ENCODE assay signal across 37 cellular contexts in genomic region chr15:76764004-76764403, GRCh38.
"Had no signal": no experiment of that assay in that cellular context is flagged by ENCODE, and none has a peak within 500 bp of the region (broad histone marks: within the 10 kb centered on the region; RNA-seq: fewer than 3 reads in every experiment).

No MANE protein-coding gene starts in this region.

- H3K4me3 Mint-ChIP-seq: activated B cell treated with CpG ODN at 0.5 μM for 24 hours; activated CD4-positive, alpha-beta memory T cell treated with anti-CD3 and anti-CD28 coated beads for 36 hours; activated CD4-positive, alpha-beta T cell treated with anti-CD3 and anti-CD28 coated beads, Interleukin-2, amount 10 ng/mL, durations not matched to agents 24 days and 14 days; activated CD8-positive, alpha-beta T cell treated with anti-CD3 and anti-CD28 coated beads for 36 hours; activated naive CD4-positive, alpha-beta T cell treated with anti-CD3 and anti-CD28 coated beads for 36 hours; activated naive CD8-positive, alpha-beta T cell treated with anti-CD3 and anti-CD28 coated beads for 36 hours; activated T-helper 1 cell treated with anti-CD3 and anti-CD28 coated beads, Interleukin-12 subunit alpha, Interleukin-12 subunit beta, Interleukin-2, Interleukin-4 antibody, amounts not matched to agents 30 ng/mL and 10 ng/mL and 1 ng/mL, durations not matched to agents 14 hours and 24 hours and 36 hours; activated T-helper 17 cell treated with anti-CD3 and anti-CD28 coated beads, Interleukin-2, amount 50 U/mL, for 72 hours; central memory CD8-positive, alpha-beta T cell; T-helper 2 cell treated with Interferon-gamma antibody and Interleukin-4, amounts not matched to agents 5 μg/mL and 100 μg/mL, for 36 hours had no signal

- H3K27me3 Mint-ChIP-seq: activated B cell treated with CpG ODN at 0.5 μM for 24 hours; activated CD4-positive, alpha-beta memory T cell treated with anti-CD3 and anti-CD28 coated beads for 36 hours; activated CD4-positive, alpha-beta T cell treated with anti-CD3 and anti-CD28 coated beads, Interleukin-2, amount 10 ng/mL, durations not matched to agents 24 days and 14 days; activated CD8-positive, alpha-beta T cell treated with anti-CD3 and anti-CD28 coated beads for 36 hours; activated naive CD8-positive, alpha-beta T cell treated with anti-CD3 and anti-CD28 coated beads for 36 hours; activated T-helper 17 cell treated with anti-CD3 and anti-CD28 coated beads, Interleukin-2, amount 50 U/mL, for 72 hours; central memory CD8-positive, alpha-beta T cell had no signal

- H3K36me3 ChIP-seq: brain microvascular endothelial cell had no signal

- H3K4me1 Mint-ChIP-seq: activated B cell treated with CpG ODN at 0.5 μM for 24 hours; activated CD4-positive, alpha-beta T cell treated with anti-CD3 and anti-CD28 coated beads, Interleukin-2, amount 10 ng/mL, durations not matched to agents 24 days and 14 days; activated naive CD8-positive, alpha-beta T cell treated with anti-CD3 and anti-CD28 coated beads for 36 hours; activated T-helper 17 cell treated with anti-CD3 and anti-CD28 coated beads, Interleukin-2, amount 50 U/mL, for 72 hours; central memory CD8-positive, alpha-beta T cell had no signal

- H3K27ac ChIP-seq: adrenal gland, body of pancreas, brain microvascular endothelial cell, breast epithelium, cardiac muscle cell, VCaP had no signal

- H3K4me1 ChIP-seq: adrenal gland, body of pancreas, breast epithelium had no signal

- H3K9me3 ChIP-seq: adrenal gland, body of pancreas, breast epithelium had no signal

- H3K27me3 ChIP-seq: adrenal gland, body of pancreas, brain microvascular endothelial cell, breast epithelium, cardiac muscle cell had no signal

- H3K27ac Mint-ChIP-seq: activated B cell treated with CpG ODN at 0.5 μM for 24 hours; activated CD4-positive, alpha-beta memory T cell treated with anti-CD3 and anti-CD28 coated beads for 36 hours; activated CD4-positive, alpha-beta T cell treated with anti-CD3 and anti-CD28 coated beads, Interleukin-2, amount 10 ng/mL, durations not matched to agents 24 days and 14 days; activated CD8-positive, alpha-beta T cell treated with anti-CD3 and anti-CD28 coated beads for 36 hours; activated naive CD4-positive, alpha-beta T cell treated with anti-CD3 and anti-CD28 coated beads for 36 hours; activated naive CD8-positive, alpha-beta T cell treated with anti-CD3 and anti-CD28 coated beads for 36 hours; activated T-helper 1 cell treated with anti-CD3 and anti-CD28 coated beads, Interleukin-12 subunit alpha, Interleukin-12 subunit beta, Interleukin-2, Interleukin-4 antibody, amounts not matched to agents 30 ng/mL and 10 ng/mL and 1 ng/mL, durations not matched to agents 14 hours and 24 hours and 36 hours; activated T-helper 17 cell treated with anti-CD3 and anti-CD28 coated beads, Interleukin-2, amount 50 U/mL, for 72 hours; T-helper 1 cell treated with Interleukin-12 subunit alpha and Interleukin-12 subunit beta and Interleukin-4 antibody, amounts not matched to agents 30 μg/mL and 1 μg/mL, for 36 hours; T-helper 2 cell treated with Interferon-gamma antibody and Interleukin-4, amounts not matched to agents 5 μg/mL and 100 μg/mL, for 36 hours had no signal

- H3K4me3 ChIP-seq: adrenal gland, body of pancreas, breast epithelium, cardiac muscle cell had no signal

- ATAC-seq: activated CD8-positive, alpha-beta T cell treated with anti-CD3 and anti-CD28 coated beads for 36 hours; activated naive CD4-positive, alpha-beta T cell treated with anti-CD3 and anti-CD28 coated beads, Interleukin-2, amount 50 U/mL, for 72 hours; activated T-helper 17 cell treated with anti-CD3 and anti-CD28 coated beads, Interleukin-2, amount 50 U/mL, for 72 hours; body of pancreas had no signal

- DNase-seq: activated B cell treated with CpG ODN at 0.5 μM for 24 hours; activated CD4-positive, alpha-beta memory T cell treated with anti-CD3 and anti-CD28 coated beads for 36 hours; activated CD4-positive, alpha-beta T cell treated with anti-CD3 and anti-CD28 coated beads for 4 hours; activated CD4-positive, alpha-beta T cell treated with anti-CD3 and anti-CD28 coated beads, Interleukin-2, amount 10 ng/mL, durations not matched to agents 24 days and 14 days; activated CD4-positive, alpha-beta T cell treated with anti-CD3 and anti-CD28 coated beads, Interleukin-2, amount 50 U/mL, for 1 hour; activated CD4-positive, alpha-beta T cell treated with anti-CD3 and anti-CD28 coated beads, Interleukin-2, amount 50 U/mL, for 4 hours; activated CD4-positive, CD25-positive, alpha-beta regulatory T cell treated with anti-CD3 and anti-CD28 coated beads, Interleukin-2, amount 50 U/mL, for 72 hours; activated CD8-positive, alpha-beta memory T cell treated with anti-CD3 and anti-CD28 coated beads, Interleukin-2, amount 50 U/mL, for 4 hours; activated CD8-positive, alpha-beta T cell treated with anti-CD3 and anti-CD28 coated beads for 36 hours; activated effector memory CD4-positive, alpha-beta T cell treated with anti-CD3 and anti-CD28 coated beads, Interleukin-2, amount 50 U/mL, for 16 hours; activated gamma-delta T cell treated with Interleukin-2 at 50 U/mL for 16 hours; activated naive CD4-positive, alpha-beta T cell; activated naive CD4-positive, alpha-beta T cell treated with anti-CD3 and anti-CD28 coated beads for 36 hours; activated naive CD4-positive, alpha-beta T cell treated with anti-CD3 and anti-CD28 coated beads, Interleukin-2, amount 50 U/mL, for 16 hours; activated naive CD8-positive, alpha-beta T cell treated with anti-CD3 and anti-CD28 coated beads for 36 hours; activated T-cell treated with anti-CD3 and anti-CD28 coated beads for 4 hours; activated T-cell treated with anti-CD3 and anti-CD28 coated beads, Interleukin-2, amount 50 U/mL, for 1 hour; activated T-cell treated with anti-CD3 and anti-CD28 coated beads, Interleukin-2, amount 50 U/mL, for 48 hours; adrenal gland; amniotic stem cell; aorta; body of pancreas; brain microvascular endothelial cell; caudate nucleus; cerebellar nuclear complex; T-helper 1 cell; T-helper 2 cell; T-helper 9 cell had no signal
